Comparison of ENCODE assay signal across 8 cellular contexts in genomic region chr7:79452032-79452494, GRCh38. TPM values are rescaled to one million over a fixed set of nuclear protein-coding genes. Genes with fewer than 3 reads are reported as not detected.
DNase-seq lines count a peak whose midpoint lies in the region; TF ChIP-seq lines count a peak whose summit lies in the region.

No MANE protein-coding gene starts in this region.

- peaks cover 18% of the 10 kb centered on the region for H3K27me3 Mint-ChIP-seq in activated naive CD8-positive, alpha-beta T cell
- peaks cover 46% of the 10 kb centered on the region for H3K27me3 Mint-ChIP-seq in activated T-helper 2 cell treated with anti-CD3 and anti-CD28 coated beads, Interferon-gamma antibody, Interleukin-2, Interleukin-4, amounts not matched to agents 10 μg/mL and 5 μg/mL and 100 μg/mL, durations not matched to agents 14 hours and 24 hours and 36 hours (ENCODE audit: low read depth)

- no peaks in the 10 kb centered on the region for H3K9me3 Mint-ChIP-seq in activated naive CD8-positive, alpha-beta T cell (ENCODE audit: low read depth)
- H3K9me3 Mint-ChIP-seq in activated T-helper 2 cell treated with anti-CD3 and anti-CD28 coated beads, Interferon-gamma antibody, Interleukin-2, Interleukin-4, amounts not matched to agents 10 μg/mL and 5 μg/mL and 100 μg/mL, durations not matched to agents 14 hours and 24 hours and 36 hours: no peaks in the 10 kb centered on the region

- H3K9ac ChIP-seq in neural cell (ENCODE audit: low read length): peak overlapping the region; percentile 70

- H3K36me3 Mint-ChIP-seq in activated naive CD8-positive, alpha-beta T cell: no peaks in the 10 kb centered on the region
- no peaks in the 10 kb centered on the region for H3K36me3 Mint-ChIP-seq in activated T-helper 2 cell treated with anti-CD3 and anti-CD28 coated beads, Interferon-gamma antibody, Interleukin-2, Interleukin-4, amounts not matched to agents 10 μg/mL and 5 μg/mL and 100 μg/mL, durations not matched to agents 14 hours and 24 hours and 36 hours (ENCODE audit: low read depth)

- H3F3A ChIP-seq in neural cell (ENCODE audit: insufficient read depth, low read length, poor library complexity, severe bottlenecking): no peaks in the 10 kb centered on the region

- H3K27me3 ChIP-seq in neural cell (ENCODE audit: insufficient read depth, low read depth, low read length): peaks cover 35% of the 10 kb centered on the region

- TF ChIP-seq EP300 in Ishikawa (IDR thresholded peaks at IDR 0.05; ENCODE audit: borderline replicate concordance) (no peak), neural cell (conservative IDR thresholded peaks at IDR 0.05; ENCODE audit: poor library complexity, severe bottlenecking) (no peak)

- H3K4me3 Mint-ChIP-seq in activated naive CD8-positive, alpha-beta T cell: peak overlapping the region; percentile 91
- no peak overlapping the region for H3K4me3 Mint-ChIP-seq in activated T-helper 2 cell treated with anti-CD3 and anti-CD28 coated beads, Interferon-gamma antibody, Interleukin-2, Interleukin-4, amounts not matched to agents 10 μg/mL and 5 μg/mL and 100 μg/mL, durations not matched to agents 14 hours and 24 hours and 36 hours (ENCODE audit: low read depth)

- no peak for TF ChIP-seq CTCF in neural cell (IDR thresholded peaks at IDR 0.05; ENCODE audit: poor library complexity, severe bottlenecking)

- peaks cover 22% of the 10 kb centered on the region for H3K4me1 Mint-ChIP-seq in activated naive CD8-positive, alpha-beta T cell (ENCODE audit: low read depth)
- H3K4me1 Mint-ChIP-seq in activated T-helper 2 cell treated with anti-CD3 and anti-CD28 coated beads, Interferon-gamma antibody, Interleukin-2, Interleukin-4, amounts not matched to agents 10 μg/mL and 5 μg/mL and 100 μg/mL, durations not matched to agents 14 hours and 24 hours and 36 hours (ENCODE audit: low read depth): no peaks in the 10 kb centered on the region

- no peaks in the 10 kb centered on the region for H3K9me2 ChIP-seq in neural cell (ENCODE audit: insufficient read depth, low read length)

- H3K79me2 ChIP-seq in neural cell (replicated peaks; ENCODE audit: insufficient read depth, low read length): no peaks in the 10 kb centered on the region

- DNase-seq in COLO668 (lab: John Stamatoyannopoulos, UW; ENCODE audit: unreplicated experiment): peak; percentile 69
- peak; percentile 86 to 97 (median 92) for DNase-seq in head of caudate nucleus
- DNase-seq in NCI-H1436 (lab: John Stamatoyannopoulos, UW): no peak
- no peak for DNase-seq in activated T-helper 2 cell treated with anti-CD3 and anti-CD28 coated beads, Interferon-gamma antibody, Interleukin-2, Interleukin-4, amounts not matched to agents 10 μg/mL and 5 μg/mL and 100 μg/mL, durations not matched to agents 14 hours and 24 hours and 36 hours (ENCODE audit: low spot score)
- no peak for DNase-seq in NAMALWA (ENCODE audit: low spot score)

- no peaks in the 10 kb centered on the region for H4K20me1 ChIP-seq in neural cell (ENCODE audit: insufficient read depth)

- no peaks in the 10 kb centered on the region for H3K36me3 ChIP-seq in neural cell (ENCODE audit: insufficient read depth, low read length)

- H3K4me2 ChIP-seq in neural cell (ENCODE audit: low read length): peak overlapping the region; percentile 69

- intact Hi-C loops in head of caudate nucleus (cut with DNase I): loop anchor here (5.0 kb wide), 1 partner anchor 150 kb away; no protein-coding TSS in a partner anchor
- intact Hi-C loops in activated T-helper 2 cell treated with anti-CD3 and anti-CD28 coated beads, Interferon-gamma antibody, Interleukin-2, Interleukin-4, amounts not matched to agents 10 μg/mL and 5 μg/mL and 100 μg/mL, durations not matched to agents 14 hours and 24 hours and 36 hours (cut with micrococcal nuclease): no loop called here

- TF ChIP-seq RAD21 in Ishikawa (IDR thresholded peaks at IDR 0.05; ENCODE audit: low read depth) (no peak), neural cell (conservative IDR thresholded peaks at IDR 0.05) (no peak)

- H3K4me3 ChIP-seq in neural cell (ENCODE audit: low read length): peak overlapping the region; percentile 86

- no peaks in the 10 kb centered on the region for H3K9me3 ChIP-seq in neural cell (ENCODE audit: low read length)

- H3K27ac Mint-ChIP-seq in activated naive CD8-positive, alpha-beta T cell: no peak overlapping the region
- H3K27ac Mint-ChIP-seq in activated T-helper 2 cell treated with anti-CD3 and anti-CD28 coated beads, Interferon-gamma antibody, Interleukin-2, Interleukin-4, amounts not matched to agents 10 μg/mL and 5 μg/mL and 100 μg/mL, durations not matched to agents 14 hours and 24 hours and 36 hours: no peak overlapping the region

- no peak overlapping the region for H3K27ac ChIP-seq in neural cell (ENCODE audit: low read length)

- H2AFZ ChIP-seq in neural cell (ENCODE audit: low read depth, low read length): no peak overlapping the region

TF ChIP-seq in Ishikawa, 13 proteins besides CTCF, POLR2A, EP300 and RAD21 (continues in another document):
- TF ChIP-seq, protein P1, sequence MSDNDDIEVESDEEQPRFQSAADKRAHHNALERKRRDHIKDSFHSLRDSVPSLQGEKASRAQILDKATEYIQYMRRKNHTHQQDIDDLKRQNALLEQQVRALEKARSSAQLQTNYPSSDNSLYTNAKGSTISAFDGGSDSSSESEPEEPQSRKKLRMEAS (IDR thresholded peaks at IDR 0.05): peak; percentile 55
- peak; percentile 32; the same call in 1 of the 2 replicates for TF ChIP-seq ZBTB7A (IDR thresholded peaks at IDR 0.05; ENCODE audit: low read depth)
- TF ChIP-seq, protein P2, sequence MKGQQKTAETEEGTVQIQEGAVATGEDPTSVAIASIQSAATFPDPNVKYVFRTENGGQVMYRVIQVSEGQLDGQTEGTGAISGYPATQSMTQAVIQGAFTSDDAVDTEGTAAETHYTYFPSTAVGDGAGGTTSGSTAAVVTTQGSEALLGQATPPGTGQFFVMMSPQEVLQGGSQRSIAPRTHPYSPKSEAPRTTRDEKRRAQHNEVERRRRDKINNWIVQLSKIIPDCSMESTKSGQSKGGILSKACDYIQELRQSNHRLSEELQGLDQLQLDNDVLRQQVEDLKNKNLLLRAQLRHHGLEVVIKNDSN (IDR thresholded peaks at IDR 0.05): peak; percentile 95
- no peak for TF ChIP-seq CREB1 (IDR thresholded peaks at IDR 0.05; ENCODE audit: low read depth)
- no peak for TF ChIP-seq TCF12 (IDR thresholded peaks at IDR 0.05; ENCODE audit: low read depth)
- no peak for TF ChIP-seq NFIC (IDR thresholded peaks at IDR 0.05)
- no peak for TF ChIP-seq TEAD4 (IDR thresholded peaks at IDR 0.05)
- TF ChIP-seq TAF1 (IDR thresholded peaks at IDR 0.05; ENCODE audit: low read depth): no peak
- no peak for TF ChIP-seq EGR1 (IDR thresholded peaks at IDR 0.05)
- no peak for TF ChIP-seq FOXM1 (IDR thresholded peaks at IDR 0.05; ENCODE audit: borderline replicate concordance, low read depth)
- no peak for TF ChIP-seq CEBPB (IDR thresholded peaks at IDR 0.05)
- no peak for TF ChIP-seq YY1 (IDR thresholded peaks at IDR 0.05; ENCODE audit: low read depth)

TF ChIP-seq in neural cell, 6 proteins besides CTCF, POLR2A, EP300 and RAD21:
- TF ChIP-seq, protein P3, sequence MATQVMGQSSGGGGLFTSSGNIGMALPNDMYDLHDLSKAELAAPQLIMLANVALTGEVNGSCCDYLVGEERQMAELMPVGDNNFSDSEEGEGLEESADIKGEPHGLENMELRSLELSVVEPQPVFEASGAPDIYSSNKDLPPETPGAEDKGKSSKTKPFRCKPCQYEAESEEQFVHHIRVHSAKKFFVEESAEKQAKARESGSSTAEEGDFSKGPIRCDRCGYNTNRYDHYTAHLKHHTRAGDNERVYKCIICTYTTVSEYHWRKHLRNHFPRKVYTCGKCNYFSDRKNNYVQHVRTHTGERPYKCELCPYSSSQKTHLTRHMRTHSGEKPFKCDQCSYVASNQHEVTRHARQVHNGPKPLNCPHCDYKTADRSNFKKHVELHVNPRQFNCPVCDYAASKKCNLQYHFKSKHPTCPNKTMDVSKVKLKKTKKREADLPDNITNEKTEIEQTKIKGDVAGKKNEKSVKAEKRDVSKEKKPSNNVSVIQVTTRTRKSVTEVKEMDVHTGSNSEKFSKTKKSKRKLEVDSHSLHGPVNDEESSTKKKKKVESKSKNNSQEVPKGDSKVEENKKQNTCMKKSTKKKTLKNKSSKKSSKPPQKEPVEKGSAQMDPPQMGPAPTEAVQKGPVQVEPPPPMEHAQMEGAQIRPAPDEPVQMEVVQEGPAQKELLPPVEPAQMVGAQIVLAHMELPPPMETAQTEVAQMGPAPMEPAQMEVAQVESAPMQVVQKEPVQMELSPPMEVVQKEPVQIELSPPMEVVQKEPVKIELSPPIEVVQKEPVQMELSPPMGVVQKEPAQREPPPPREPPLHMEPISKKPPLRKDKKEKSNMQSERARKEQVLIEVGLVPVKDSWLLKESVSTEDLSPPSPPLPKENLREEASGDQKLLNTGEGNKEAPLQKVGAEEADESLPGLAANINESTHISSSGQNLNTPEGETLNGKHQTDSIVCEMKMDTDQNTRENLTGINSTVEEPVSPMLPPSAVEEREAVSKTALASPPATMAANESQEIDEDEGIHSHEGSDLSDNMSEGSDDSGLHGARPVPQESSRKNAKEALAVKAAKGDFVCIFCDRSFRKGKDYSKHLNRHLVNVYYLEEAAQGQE (IDR thresholded peaks at IDR 0.05; ENCODE audit: borderline replicate concordance): no peak
- TF ChIP-seq SMC3 (conservative IDR thresholded peaks at IDR 0.05; ENCODE audit: poor library complexity) (no peak), TAF1 (IDR thresholded peaks at IDR 0.05; ENCODE audit: low read depth) (no peak), MXI1 (conservative IDR thresholded peaks at IDR 0.05; ENCODE audit: poor library complexity, severe bottlenecking) (no peak), POLR2AphosphoS5 (IDR thresholded peaks at IDR 0.05) (no peak), EZH2 (IDR thresholded peaks at IDR 0.05; ENCODE audit: borderline replicate concordance, insufficient read depth, low read length, poor library complexity, severe bottlenecking) (no peak)

RNA-seq across cellular contexts. Expression of gene MAGI2, which starts 1.4 kb away (rescaled TPM):
- polyA plus RNA-seq in neural cell: 18.7 and 19.3 TPM in 2 replicates
- 199 and 207 TPM in 2 replicates for polyA minus RNA-seq in neural cell
- 0.11 and 0.21 TPM in 2 replicates for total RNA-seq in activated T-helper 2 cell treated with anti-CD3 and anti-CD28 coated beads, Interferon-gamma antibody, Interleukin-2, Interleukin-4, amounts not matched to agents 10 μg/mL and 5 μg/mL and 100 μg/mL, durations not matched to agents 14 hours and 24 hours and 36 hours

Comparison
In these comparisons a context has a peak if more than half of its experiments do, and no peak if none do; other contexts are left out.
1. DNase-seq: peak in COLO668 (single experiment) and head of caudate nucleus (42 of 42); none in NCI-H1436 (single experiment), activated T-helper 2 cell treated with anti-CD3 and anti-CD28 coated beads, Interferon-gamma antibody, Interleukin-2, Interleukin-4, amounts not matched to agents 10 μg/mL and 5 μg/mL and 100 μg/mL, durations not matched to agents 14 hours and 24 hours and 36 hours (single experiment) and NAMALWA (single experiment).